12 cellular contexts compared by ENCODE assay signal in the genomic region with DNA sequence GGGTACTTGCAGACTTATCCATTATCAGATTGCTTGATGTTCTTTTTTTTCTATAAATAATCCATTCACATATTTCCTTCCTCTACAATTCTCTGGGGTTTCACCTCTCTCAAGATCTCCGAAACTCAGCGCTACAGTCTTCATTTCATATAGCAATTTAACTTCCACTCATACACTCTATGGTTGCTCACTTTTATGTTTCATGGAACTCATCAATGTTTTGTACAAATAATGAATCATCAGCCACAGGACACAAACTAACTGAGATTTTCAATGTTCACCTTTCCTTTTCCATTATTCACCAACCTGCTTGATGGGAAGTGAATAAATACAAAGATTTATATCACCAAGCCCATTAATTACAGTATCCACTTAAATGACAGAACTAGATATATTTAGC.
"Had no signal": no experiment of that assay in that cellular context is flagged by ENCODE, and none has a peak within 500 bp of the region (broad histone marks: within the 10 kb centered on the region; RNA-seq: fewer than 3 reads in every experiment).

No MANE protein-coding gene starts in this region.

- H3K9me3 ChIP-seq: esophagus muscularis mucosa, thyroid gland had no signal

- H3K36me3 ChIP-seq: esophagus muscularis mucosa, thyroid gland, WERI-Rb-1 had no signal

- H3K79me2 ChIP-seq: hepatocyte had no signal

- H2AFZ ChIP-seq: hepatocyte had no signal

- H3K27ac ChIP-seq: esophagus muscularis mucosa, hepatocyte, thyroid gland, WERI-Rb-1 had no signal

- H3K4me3 ChIP-seq: esophagus muscularis mucosa, hepatocyte, lung, thyroid gland had no signal

- ATAC-seq: left lobe of liver had no signal

- H3K27me3 ChIP-seq: esophagus muscularis mucosa, hepatocyte, thyroid gland had no signal

- DNase-seq: activated CD4-positive, alpha-beta T cell treated with anti-CD3 and anti-CD28 coated beads for 1 hour; activated gamma-delta T cell; caudate nucleus; nucleus accumbens; stimulated activated CD4-positive, alpha-beta T cell treated with anti-CD3 and anti-CD28 coated beads, Interleukin-2, amount 100 ng/mL, for 24 hours; stimulated activated naive CD4-positive, alpha-beta T cell treated with Interleukin-2 at 50 U/mL for 16 hours; thyroid gland; WERI-Rb-1 had no signal

- H3K4me1 ChIP-seq: thyroid gland had no signal

- H3K4me2 ChIP-seq: hepatocyte had no signal
